In the genomic region with DNA sequence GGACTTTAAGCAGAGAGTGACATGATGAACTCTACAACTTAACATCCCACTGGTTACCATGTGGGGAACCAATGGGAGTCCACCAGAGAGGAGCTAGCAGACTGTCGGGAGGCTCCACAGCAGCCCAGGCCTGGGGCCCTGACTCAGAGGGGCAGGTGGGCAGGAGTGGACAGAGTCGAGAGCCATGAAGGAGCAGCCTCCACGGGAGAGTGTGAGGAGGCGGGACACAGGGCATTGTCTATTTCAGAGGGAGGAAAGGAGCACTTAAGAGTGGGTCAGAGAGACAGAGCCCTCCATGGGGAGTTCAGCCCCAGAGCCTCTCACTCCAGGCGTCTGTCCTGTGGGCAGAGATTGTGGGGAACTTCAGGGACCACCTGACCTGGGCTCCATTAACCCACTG, we compare ENCODE assay signal across 16 cellular contexts.
"Had no signal": no experiment of that assay in that cellular context is flagged by ENCODE, and none has a peak within 500 bp of the region (broad histone marks: within the 10 kb centered on the region; RNA-seq: fewer than 3 reads in every experiment).

No MANE protein-coding gene starts in this region.

- H3K36me3 Mint-ChIP-seq: activated naive CD4-positive, alpha-beta T cell treated with anti-CD3 and anti-CD28 coated beads, Interleukin-2, amount 50 U/mL, for 72 hours; naive thymus-derived CD8-positive, alpha-beta T cell had no signal

- H3K9me3 ChIP-seq: body of pancreas, SJCRH30, upper lobe of left lung had no signal

- ATAC-seq: activated CD4-positive, CD25-positive, alpha-beta regulatory T cell treated with anti-CD3 and anti-CD28 coated beads, Interleukin-2, amount 50 U/mL, for 24 hours; activated naive CD4-positive, alpha-beta T cell treated with anti-CD3 and anti-CD28 coated beads, Interleukin-2, amount 50 U/mL, for 72 hours; body of pancreas; esophagus mucosa; naive thymus-derived CD8-positive, alpha-beta T cell had no signal

- H3K4me1 Mint-ChIP-seq: naive thymus-derived CD8-positive, alpha-beta T cell had no signal

- DNase-seq: activated CD4-positive, alpha-beta T cell treated with anti-CD3 and anti-CD28 coated beads, Interleukin-2, amount 50 U/mL, for 48 hours; amniotic stem cell; body of pancreas; central memory CD4-positive, alpha-beta T cell; naive thymus-derived CD8-positive, alpha-beta T cell; nucleus accumbens; stimulated activated CD4-positive, alpha-beta T cell treated with anti-CD3 and anti-CD28 coated beads, Interleukin-15, amount 100 ng/mL, for 24 hours had no signal

- H3K4me3 ChIP-seq: body of pancreas, lung, SJCRH30, upper lobe of left lung had no signal

- H3K9me3 Mint-ChIP-seq: activated naive CD4-positive, alpha-beta T cell treated with anti-CD3 and anti-CD28 coated beads, Interleukin-2, amount 50 U/mL, for 72 hours; activated T-helper 2 cell treated with anti-CD3 and anti-CD28 coated beads, Interferon-gamma antibody, Interleukin-2, Interleukin-4, amounts not matched to agents 10 μg/mL and 5 μg/mL and 100 μg/mL, durations not matched to agents 14 hours and 24 hours and 36 hours; dendritic cell treated with granulocyte-macrophage colony-stimulating factor and Interleukin-4, amounts not matched to agents 40 ng/mL and 50 ng/mL, for 4 days; T-helper 2 cell treated with Interferon-gamma antibody and Interleukin-4, amounts not matched to agents 5 μg/mL and 100 μg/mL, for 36 hours had no signal

- H3K36me3 ChIP-seq: SJCRH30, upper lobe of left lung had no signal

- H3K4me1 ChIP-seq: body of pancreas, SJCRH30, upper lobe of left lung had no signal

- H3K4me3 Mint-ChIP-seq: dendritic cell treated with granulocyte-macrophage colony-stimulating factor and Interleukin-4, amounts not matched to agents 40 ng/mL and 50 ng/mL, for 4 days; naive thymus-derived CD8-positive, alpha-beta T cell; T-helper 2 cell treated with Interferon-gamma antibody and Interleukin-4, amounts not matched to agents 5 μg/mL and 100 μg/mL, for 36 hours had no signal

- H3K27me3 Mint-ChIP-seq: dendritic cell treated with granulocyte-macrophage colony-stimulating factor and Interleukin-4, amounts not matched to agents 40 ng/mL and 50 ng/mL, for 4 days had no signal

- H3K27me3 ChIP-seq: body of pancreas, upper lobe of left lung had no signal

- H3K27ac Mint-ChIP-seq: activated naive CD4-positive, alpha-beta T cell treated with anti-CD3 and anti-CD28 coated beads, Interleukin-2, amount 50 U/mL, for 72 hours; activated T-helper 2 cell treated with anti-CD3 and anti-CD28 coated beads, Interferon-gamma antibody, Interleukin-2, Interleukin-4, amounts not matched to agents 10 μg/mL and 5 μg/mL and 100 μg/mL, durations not matched to agents 14 hours and 24 hours and 36 hours; dendritic cell treated with granulocyte-macrophage colony-stimulating factor and Interleukin-4, amounts not matched to agents 40 ng/mL and 50 ng/mL, for 4 days; naive thymus-derived CD8-positive, alpha-beta T cell; T-helper 2 cell treated with Interferon-gamma antibody and Interleukin-4, amounts not matched to agents 5 μg/mL and 100 μg/mL, for 36 hours had no signal

- H3K27ac ChIP-seq: body of pancreas, SJCRH30, upper lobe of left lung had no signal
